15 cellular contexts compared by ENCODE assay signal in the genomic region with DNA sequence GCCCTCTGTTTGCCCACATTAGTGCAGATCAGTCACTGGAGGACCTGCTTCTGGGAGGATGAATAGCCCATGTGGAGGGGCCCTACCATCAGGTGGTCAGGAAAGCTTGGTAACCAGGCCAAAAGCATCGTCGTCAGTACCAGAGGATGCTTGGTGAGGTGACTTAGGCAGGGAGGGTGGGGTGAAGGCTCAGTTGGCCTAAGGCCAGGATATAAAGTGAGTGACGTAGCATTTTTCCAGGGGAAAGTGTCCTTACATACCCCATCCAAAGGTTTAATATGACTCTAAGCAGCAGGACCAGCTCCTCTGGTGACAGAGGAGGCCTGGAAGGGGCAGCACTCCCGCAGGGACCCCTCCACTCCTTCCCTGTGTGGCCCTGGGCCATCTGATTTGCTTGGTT.
"Had no signal": no experiment of that assay in that cellular context is flagged by ENCODE, and none has a peak within 500 bp of the region (broad histone marks: within the 10 kb centered on the region; RNA-seq: fewer than 3 reads in every experiment).

No MANE protein-coding gene starts in this region.

- H3K9me3 Mint-ChIP-seq: activated CD4-positive, alpha-beta T cell treated with anti-CD3 and anti-CD28 coated beads, Interleukin-2, amount 10 ng/mL, durations not matched to agents 7 days and 5 days; activated naive CD4-positive, alpha-beta T cell treated with anti-CD3 and anti-CD28 coated beads, Interleukin-2, amount 50 U/mL, for 24 hours; activated T-helper 17 cell treated with anti-CD3 and anti-CD28 coated beads, Interleukin-2, amount 50 U/mL, for 72 hours; naive thymus-derived CD4-positive, alpha-beta T cell; stimulated activated naive CD8-positive, alpha-beta T cell treated with anti-CD3 and anti-CD28 coated beads, Interleukin-15, Interleukin-2, amounts not matched to agents 100 ng/mL and 50 ng/mL, for 24 hours had no signal

- ATAC-seq: activated T-helper 17 cell treated with anti-CD3 and anti-CD28 coated beads, Interleukin-2, amount 50 U/mL, for 72 hours; esophagus mucosa; left lobe of liver; mucosa of descending colon; naive thymus-derived CD4-positive, alpha-beta T cell; upper lobe of right lung had no signal

- H3K36me3 Mint-ChIP-seq: naive thymus-derived CD4-positive, alpha-beta T cell had no signal

- DNase-seq: activated CD4-positive, alpha-beta T cell treated with anti-CD3 and anti-CD28 coated beads, Interleukin-2, amount 10 ng/mL, durations not matched to agents 7 days and 5 days; amniotic stem cell; colonic mucosa; islet precursor cell; mucosa of descending colon; naive thymus-derived CD4-positive, alpha-beta T cell; stimulated activated CD4-positive, alpha-beta T cell treated with anti-CD3 and anti-CD28 coated beads, Interleukin-4, amount 100 ng/mL, for 24 hours; SW 1271; testis had no signal

- H3K4me3 Mint-ChIP-seq: activated CD4-positive, alpha-beta T cell treated with anti-CD3 and anti-CD28 coated beads, Interleukin-2, amount 10 ng/mL, durations not matched to agents 7 days and 5 days; activated naive CD4-positive, alpha-beta T cell treated with anti-CD3 and anti-CD28 coated beads, Interleukin-2, amount 50 U/mL, for 24 hours; activated T-helper 17 cell treated with anti-CD3 and anti-CD28 coated beads, Interleukin-2, amount 50 U/mL, for 72 hours; stimulated activated naive CD8-positive, alpha-beta T cell treated with anti-CD3 and anti-CD28 coated beads, Interleukin-15, Interleukin-2, amounts not matched to agents 100 ng/mL and 50 ng/mL, for 24 hours had no signal

- H3K27me3 Mint-ChIP-seq: activated CD4-positive, alpha-beta T cell treated with anti-CD3 and anti-CD28 coated beads, Interleukin-2, amount 10 ng/mL, durations not matched to agents 7 days and 5 days; activated naive CD4-positive, alpha-beta T cell treated with anti-CD3 and anti-CD28 coated beads, Interleukin-2, amount 50 U/mL, for 24 hours; activated T-helper 17 cell treated with anti-CD3 and anti-CD28 coated beads, Interleukin-2, amount 50 U/mL, for 72 hours; naive thymus-derived CD4-positive, alpha-beta T cell; stimulated activated naive CD8-positive, alpha-beta T cell treated with anti-CD3 and anti-CD28 coated beads, Interleukin-15, Interleukin-2, amounts not matched to agents 100 ng/mL and 50 ng/mL, for 24 hours had no signal

- H3K27ac Mint-ChIP-seq: activated CD4-positive, alpha-beta T cell treated with anti-CD3 and anti-CD28 coated beads, Interleukin-2, amount 10 ng/mL, durations not matched to agents 7 days and 5 days; activated T-helper 17 cell treated with anti-CD3 and anti-CD28 coated beads, Interleukin-2, amount 50 U/mL, for 72 hours; stimulated activated naive CD8-positive, alpha-beta T cell treated with anti-CD3 and anti-CD28 coated beads, Interleukin-15, Interleukin-2, amounts not matched to agents 100 ng/mL and 50 ng/mL, for 24 hours had no signal

- H3K4me1 Mint-ChIP-seq: activated T-helper 17 cell treated with anti-CD3 and anti-CD28 coated beads, Interleukin-2, amount 50 U/mL, for 72 hours had no signal
